7 cellular contexts compared by ENCODE assay signal in the genomic region with DNA sequence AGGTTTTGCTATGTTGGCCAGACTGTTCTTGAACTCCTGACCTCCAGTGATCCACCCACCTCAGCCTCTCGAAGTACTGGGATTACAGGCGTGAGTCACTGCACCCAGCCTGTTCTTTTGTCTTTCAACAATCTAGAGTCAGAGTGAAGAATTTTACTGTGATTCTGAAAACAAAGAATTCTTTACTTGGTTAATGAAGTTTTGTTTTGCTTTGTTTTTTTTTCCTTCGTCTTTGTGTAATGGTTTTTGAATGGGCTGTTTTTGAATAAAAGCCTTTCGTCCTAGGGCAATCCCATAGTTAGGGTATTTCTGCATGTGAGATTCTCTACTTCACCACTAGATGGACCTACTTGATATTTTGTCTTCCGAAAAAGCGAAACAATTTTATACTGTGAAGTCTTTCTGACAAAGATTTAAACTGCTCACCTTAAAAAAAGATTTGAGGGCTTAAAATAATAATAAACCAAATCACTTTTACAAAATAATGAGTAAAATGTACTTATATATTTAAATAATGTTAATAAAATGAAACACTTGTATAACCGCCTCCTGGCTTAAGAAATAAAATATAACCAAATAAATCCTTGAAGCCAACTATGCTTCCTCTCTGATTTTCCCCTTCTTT. TPM values are rescaled to one million over a fixed set of nuclear protein-coding genes. Genes with fewer than 3 reads are reported as not detected.
DNase-seq lines count a peak whose midpoint lies in the region; ATAC-seq and TF ChIP-seq lines count a peak whose summit lies in the region.

No MANE protein-coding gene starts in this region.

- no peaks in the 10 kb centered on the region for H3K4me1 ChIP-seq in uterus

- intact Hi-C loops in uterus (cut with DNase I; ENCODE audit: low total_unique reads), result no loop called here

- no peak for TF ChIP-seq POLR2A in uterus (IDR thresholded peaks at IDR 0.05)

- H3K27ac ChIP-seq in uterus, result no peak overlapping the region

- ATAC-seq in GM18498 (IDR thresholded peaks at IDR 0.05; ENCODE audit: unreplicated experiment), result no peak

- DNase-seq in Daoy (ENCODE audit: low read depth) (peak; percentile 61), H7 (peak; percentile 60), NCI-H748 (lab: John Stamatoyannopoulos, UW; ENCODE audit: unreplicated experiment) (peak; percentile 49), left kidney (ENCODE audit: low read depth, low spot score) (peak; percentile 52), uterus (no peak)
- peak; percentile 21 for DNase-seq in central memory CD4-positive, alpha-beta T cell

- H3K27me3 ChIP-seq in H7 (ENCODE audit: control insufficient read depth, insufficient read depth, low read length), result no peaks in the 10 kb centered on the region; the same call in 1 of the 2 replicates
- H3K27me3 ChIP-seq in uterus, result no peaks in the 10 kb centered on the region

- H3K36me3 ChIP-seq in H7 (replicated peaks; ENCODE audit: control insufficient read depth, insufficient read depth, low read length) (no peaks in the 10 kb centered on the region), uterus (no peaks in the 10 kb centered on the region)

- TF ChIP-seq CTCF in uterus (IDR thresholded peaks at IDR 0.05), result peak; percentile 60 to 76 (median 67)

- no peak overlapping the region for H3K4me3 ChIP-seq in H7 (ENCODE audit: insufficient read depth, low read depth, low read length)
- no peak overlapping the region for H3K4me3 ChIP-seq in uterus

- no peaks in the 10 kb centered on the region for H3K9me3 ChIP-seq in uterus

RNA-seq across cellular contexts. Expression of a gene that starts 43.4 kb away (rescaled TPM):
- 26.5 and 39.3 TPM in 2 replicates for total RNA-seq in Daoy (2014; rRNA removed; shearing (Covaris generic))
- total RNA-seq in H7 (2014; rRNA removed; shearing (Covaris generic)), result 108 and 151 TPM in 2 replicates
- total RNA-seq in uterus, result 10 to 100 TPM in 3 of 4 donors, 1 to 10 TPM in 1; 7.7 to 56.0 (median 23.1) TPM

Comparison
In these comparisons a context has a peak if more than half of its experiments do, and no peak if none do; other contexts are left out.
1. DNase-seq: peak in Daoy (single experiment), H7 (single experiment), NCI-H748 (single experiment), central memory CD4-positive, alpha-beta T cell (single experiment) and left kidney (single experiment); none in uterus (0 of 2).